12 cellular contexts compared by ENCODE assay signal in the genomic region with DNA sequence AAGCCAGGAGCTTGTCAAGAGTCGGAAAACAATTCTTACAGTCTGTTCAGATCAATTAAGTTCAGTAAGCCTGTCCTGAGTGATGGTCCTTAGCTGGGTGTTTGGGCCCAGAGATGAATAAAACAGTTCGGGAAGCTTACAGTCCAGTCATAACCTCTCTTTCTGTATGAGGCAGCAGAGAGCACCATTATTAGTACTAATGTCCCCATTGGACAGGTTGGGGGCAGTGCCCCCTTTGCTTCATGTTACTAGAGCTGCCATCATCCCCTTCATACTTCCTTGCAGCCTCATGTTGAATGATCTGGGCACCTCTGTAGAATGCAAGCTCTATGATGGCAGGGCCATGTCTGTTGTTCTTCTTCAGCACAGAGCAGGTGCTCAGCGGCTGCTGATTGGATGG. TPM values are rescaled to one million over a fixed set of nuclear protein-coding genes. Genes with fewer than 3 reads are reported as not detected.
DNase-seq lines count a peak whose midpoint lies in the region; ATAC-seq and TF ChIP-seq lines count a peak whose summit lies in the region.
"Had no signal": no experiment of that assay in that cellular context is flagged by ENCODE, and none has a peak within 500 bp of the region (broad histone marks: within the 10 kb centered on the region; RNA-seq: fewer than 3 reads in every experiment).

No MANE protein-coding gene starts in this region.

- H3K4me2 ChIP-seq in MM.1S (ENCODE audit: low read depth, low read length), result peak overlapping the region; percentile 57; the same call in 1 of the 2 replicates

- H3K4me3 Mint-ChIP-seq in activated T-cell treated with anti-CD3 and anti-CD28 coated beads, Interleukin-2, amount 50 U/mL, for 24 hours, result no peak overlapping the region
- no peak overlapping the region for H3K4me3 Mint-ChIP-seq in stimulated activated memory B cell treated with anti-CD40 and anti-IgM and Interleukin-4, amounts not matched to agents 10 μg/mL and 1 μg/mL and 100 μg/mL, for 72 hours

- H2AFZ ChIP-seq in MM.1S (ENCODE audit: low read length), result no peak overlapping the region

- H3K9me3 ChIP-seq in MM.1S (replicated peaks; ENCODE audit: insufficient read depth, low read length) (no peaks in the 10 kb centered on the region), heart right ventricle (no peaks in the 10 kb centered on the region)
- H3K9me3 ChIP-seq: HAP-1, tibial nerve had no signal

- ATAC-seq in HG02759 (IDR thresholded peaks at IDR 0.05; ENCODE audit: unreplicated experiment), result peak; percentile 32
- ATAC-seq in stimulated activated memory B cell treated with anti-CD40 and anti-IgM and Interleukin-4, amounts not matched to agents 10 μg/mL and 1 μg/mL and 100 μg/mL, for 72 hours, result peak; percentile 61
- no peak for ATAC-seq in heart right ventricle
- ATAC-seq in GM19467 (IDR thresholded peaks at IDR 0.05; ENCODE audit: unreplicated experiment), result no peak

- no peak overlapping the region for H3K9ac ChIP-seq in MM.1S (ENCODE audit: low read length)

- peaks cover 82% of the 10 kb centered on the region for H3K36me3 Mint-ChIP-seq in activated T-cell treated with anti-CD3 and anti-CD28 coated beads, Interleukin-2, amount 50 U/mL, for 24 hours (ENCODE audit: low read depth)
- H3K36me3 Mint-ChIP-seq in stimulated activated memory B cell treated with anti-CD40 and anti-IgM and Interleukin-4, amounts not matched to agents 10 μg/mL and 1 μg/mL and 100 μg/mL, for 72 hours, result peaks cover 41% of the 10 kb centered on the region

- no peak for TF ChIP-seq CTCF in MM.1S (IDR thresholded peaks at IDR 0.05; ENCODE audit: low read length)
- no peak for TF ChIP-seq CTCF in heart right ventricle (IDR thresholded peaks at IDR 0.05)

- H3K9me2 ChIP-seq in MM.1S (replicated peaks; ENCODE audit: insufficient read depth, low read length), result no peaks in the 10 kb centered on the region

- no peaks in the 10 kb centered on the region for H3K9me3 Mint-ChIP-seq in activated T-cell treated with anti-CD3 and anti-CD28 coated beads, Interleukin-2, amount 50 U/mL, for 24 hours
- H3K9me3 Mint-ChIP-seq in stimulated activated memory B cell treated with anti-CD40 and anti-IgM and Interleukin-4, amounts not matched to agents 10 μg/mL and 1 μg/mL and 100 μg/mL, for 72 hours, result peaks cover 2% of the 10 kb centered on the region

- no peaks in the 10 kb centered on the region for H3K27me3 Mint-ChIP-seq in activated T-cell treated with anti-CD3 and anti-CD28 coated beads, Interleukin-2, amount 50 U/mL, for 24 hours
- no peaks in the 10 kb centered on the region for H3K27me3 Mint-ChIP-seq in stimulated activated memory B cell treated with anti-CD40 and anti-IgM and Interleukin-4, amounts not matched to agents 10 μg/mL and 1 μg/mL and 100 μg/mL, for 72 hours

- H3K4me3 ChIP-seq in MM.1S (ENCODE audit: low read length), result no peak overlapping the region
- no peak overlapping the region for H3K4me3 ChIP-seq in heart right ventricle
- H3K4me3 ChIP-seq: HAP-1, tibial nerve had no signal

- no peak for DNase-seq in activated T-cell treated with anti-CD3 and anti-CD28 coated beads, Interleukin-2, amount 50 U/mL, for 24 hours
- no peak for DNase-seq in activated T-cell treated with anti-CD3 and anti-CD28 coated beads, Interleukin-2, amount 50 U/mL, for 48 hours
- no peak for DNase-seq in MM.1S
- no peak for DNase-seq in middle frontal gyrus (ENCODE audit: extremely low spot score, low spot score)
- DNase-seq in heart right ventricle, result no peak
- DNase-seq: EL, NCI-H1417 treated with DMSO at 0.1 percent for 48 hours had no signal

- H3K27ac Mint-ChIP-seq in activated T-cell treated with anti-CD3 and anti-CD28 coated beads, Interleukin-2, amount 50 U/mL, for 24 hours, result peak overlapping the region; percentile 42
- H3K27ac Mint-ChIP-seq in stimulated activated memory B cell treated with anti-CD40 and anti-IgM and Interleukin-4, amounts not matched to agents 10 μg/mL and 1 μg/mL and 100 μg/mL, for 72 hours, result no peak overlapping the region

- peaks cover 35% of the 10 kb centered on the region for H4K20me1 ChIP-seq in MM.1S (ENCODE audit: insufficient read depth, low read length)

- intact Hi-C loops in heart right ventricle (cut with DNase I), result no loop called here

- peaks cover 30% of the 10 kb centered on the region for H3K4me1 ChIP-seq in MM.1S (ENCODE audit: low read length)
- peaks cover 0 to 60% (median 16%) of the 10 kb centered on the region in 9 donors for H3K4me1 ChIP-seq in heart right ventricle
- H3K4me1 ChIP-seq: HAP-1 had no signal

- H3K27ac ChIP-seq in MM.1S (ENCODE audit: low read length), result no peak overlapping the region
- H3K27ac ChIP-seq in heart right ventricle, result no peak overlapping the region
- H3K27ac ChIP-seq: tibial nerve had no signal

- whole genome bisulfite sequencing in heart right ventricle, 2 donors, result 86 to 95% methylated on average over 3 of the region's 3 CpGs

- H3K79me2 ChIP-seq in MM.1S (ENCODE audit: low read length), result peaks cover 99% of the 10 kb centered on the region

- H3F3A ChIP-seq in MM.1S (ENCODE audit: insufficient read depth, low read length), result no peaks in the 10 kb centered on the region

- peaks cover 91% of the 10 kb centered on the region for H3K4me1 Mint-ChIP-seq in activated T-cell treated with anti-CD3 and anti-CD28 coated beads, Interleukin-2, amount 50 U/mL, for 24 hours (ENCODE audit: low read depth)
- H3K4me1 Mint-ChIP-seq in stimulated activated memory B cell treated with anti-CD40 and anti-IgM and Interleukin-4, amounts not matched to agents 10 μg/mL and 1 μg/mL and 100 μg/mL, for 72 hours, result peaks cover 90% of the 10 kb centered on the region

- H3K36me3 ChIP-seq in MM.1S (replicated peaks; ENCODE audit: insufficient read depth, low read length), result no peaks in the 10 kb centered on the region
- no peaks in the 10 kb centered on the region for H3K36me3 ChIP-seq in heart right ventricle
- H3K36me3 ChIP-seq: HAP-1, tibial nerve had no signal

- H3K27me3 ChIP-seq in MM.1S (replicated peaks; ENCODE audit: insufficient read depth, low read length) (no peaks in the 10 kb centered on the region), heart right ventricle (peaks cover 0 to 11% (median 0%) of the 10 kb centered on the region in 7 donors)
- H3K27me3 ChIP-seq: tibial nerve had no signal

RNA-seq across cellular contexts. Expression of gene DOCK2, which starts 9.8 kb away (rescaled TPM):
- total RNA-seq in heart right ventricle, result 10 to 100 TPM in 2 of 10 donors, 1 to 10 TPM in 8; 1.2 to 24.6 (median 5.2) TPM
- 1 to 10 TPM; 1.2 to 3.0 TPM for polyA plus RNA-seq in heart right ventricle

Comparison
In these comparisons a context has a peak if more than half of its experiments do, and no peak if none do; other contexts are left out.
1. ATAC-seq: peak in HG02759 (single experiment) and stimulated activated memory B cell treated with anti-CD40 and anti-IgM and Interleukin-4, amounts not matched to agents 10 μg/mL and 1 μg/mL and 100 μg/mL, for 72 hours (single experiment); none in heart right ventricle (0 of 8) and GM19467 (single experiment).